Comparison of ENCODE assay signal across 14 cellular contexts in genomic region chr4:3483471-3483921, GRCh38. TPM values are rescaled to one million over a fixed set of nuclear protein-coding genes. Genes with fewer than 3 reads are reported as not detected.
DNase-seq lines count a peak whose midpoint lies in the region; ATAC-seq and TF ChIP-seq lines count a peak whose summit lies in the region.
"Had no signal": no experiment of that assay in that cellular context is flagged by ENCODE, and none has a peak within 500 bp of the region (broad histone marks: within the 10 kb centered on the region; RNA-seq: fewer than 3 reads in every experiment).

No MANE protein-coding gene starts in this region.

- H3K36me3 ChIP-seq in PC-9 (ENCODE audit: low read depth) (no peaks in the 10 kb centered on the region), gastrocnemius medialis (no peaks in the 10 kb centered on the region)

- H3K9me2 ChIP-seq in PC-9 (ENCODE audit: insufficient read depth): no peaks in the 10 kb centered on the region

- POLR2A ChIA-PET in PC-9 (lab: Charles Lee; ENCODE audit: unreplicated experiment): no interaction called here

- peak overlapping the region; percentile 88 for H3K4me2 ChIP-seq in PC-9

- H2AFZ ChIP-seq in PC-9: no peak overlapping the region

- TF ChIP-seq CTCF in Calu3 (IDR thresholded peaks at IDR 0.05; ENCODE audit: unreplicated experiment) (no peak), PC-9 (conservative IDR thresholded peaks at IDR 0.05) (no peak), gastrocnemius medialis (IDR thresholded peaks at IDR 0.05 in 4 of 5, conservative IDR thresholded peaks at IDR 0.05 in 1 of 5) (no peak)

- H3K4me1 ChIP-seq in PC-9 (replicated peaks; ENCODE audit: insufficient read depth) (peaks cover 20% of the 10 kb centered on the region), gastrocnemius medialis (peaks cover 53 to 73% of the 10 kb centered on the region in 2 donors)

- in situ Hi-C loops in gastrocnemius medialis (cut with MboI; ENCODE audit: low sequenced_read_pairs in 4 of 4): no loop called here

- H3K9me3 Mint-ChIP-seq in Calu3 (ENCODE audit: low read depth, unreplicated experiment): no peaks in the 10 kb centered on the region
- H3K9me3 Mint-ChIP-seq in activated T-cell treated with anti-CD3 and anti-CD28 coated beads, Interleukin-2, amount 50 U/mL, for 4 hours: no peaks in the 10 kb centered on the region
- H3K9me3 Mint-ChIP-seq: activated naive CD4-positive, alpha-beta T cell treated with anti-CD3 and anti-CD28 coated beads, Interleukin-2, amount 50 U/mL, for 24 hours; T-cell had no signal

- no peaks in the 10 kb centered on the region for H3K27me3 Mint-ChIP-seq in Calu3 (ENCODE audit: unreplicated experiment)
- H3K27me3 Mint-ChIP-seq in activated T-cell treated with anti-CD3 and anti-CD28 coated beads, Interleukin-2, amount 50 U/mL, for 4 hours (ENCODE audit: low read depth): peaks cover 32% of the 10 kb centered on the region

- peaks cover under 1% of the 10 kb centered on the region for H3K4me1 Mint-ChIP-seq in Calu3 (ENCODE audit: low read depth, unreplicated experiment)
- peaks cover 2% of the 10 kb centered on the region for H3K4me1 Mint-ChIP-seq in activated T-cell treated with anti-CD3 and anti-CD28 coated beads, Interleukin-2, amount 50 U/mL, for 4 hours (ENCODE audit: low read depth)
- H3K4me1 Mint-ChIP-seq: activated naive CD4-positive, alpha-beta T cell treated with anti-CD3 and anti-CD28 coated beads, Interleukin-2, amount 50 U/mL, for 24 hours had no signal

- peak overlapping the region; percentile 74 for H3K4me3 Mint-ChIP-seq in Calu3 (ENCODE audit: low read depth, unreplicated experiment)
- H3K4me3 Mint-ChIP-seq in activated T-cell treated with anti-CD3 and anti-CD28 coated beads, Interleukin-2, amount 50 U/mL, for 4 hours: no peak overlapping the region
- H3K4me3 Mint-ChIP-seq: activated naive CD4-positive, alpha-beta T cell treated with anti-CD3 and anti-CD28 coated beads, Interleukin-2, amount 50 U/mL, for 24 hours; T-cell had no signal

- H3K9me3 ChIP-seq in PC-9 (ENCODE audit: insufficient read depth, low read depth): no peaks in the 10 kb centered on the region
- H3K9me3 ChIP-seq in gastrocnemius medialis: no peaks in the 10 kb centered on the region

- peaks cover 14% of the 10 kb centered on the region; the same call in 1 of the 2 replicates for H3F3A ChIP-seq in PC-9 (ENCODE audit: insufficient read depth, low read depth)

- BruUV-seq in Calu3 (replicated peaks; lab: Mats Ljungman, UMichigan): no TSS peak
- BruUV-seq in PC-9 (replicated peaks; lab: Mats Ljungman, UMichigan): no TSS peak

- H3K36me3 Mint-ChIP-seq in Calu3 (ENCODE audit: insufficient read depth, unreplicated experiment): peaks cover 25% of the 10 kb centered on the region
- no peaks in the 10 kb centered on the region for H3K36me3 Mint-ChIP-seq in activated T-cell treated with anti-CD3 and anti-CD28 coated beads, Interleukin-2, amount 50 U/mL, for 4 hours (ENCODE audit: insufficient read depth)
- H3K36me3 Mint-ChIP-seq: activated naive CD4-positive, alpha-beta T cell treated with anti-CD3 and anti-CD28 coated beads, Interleukin-2, amount 50 U/mL, for 24 hours; T-cell had no signal

- DNase-seq in Calu3 (no peak), PC-9 (no peak), Right ventricle myocardium superior (peak; percentile 87), gastrocnemius medialis (peak; percentile 95 to 99), cortex of kidney (lab: John Stamatoyannopoulos, UW) (no peak)
- no peak for DNase-seq in activated T-cell treated with anti-CD3 and anti-CD28 coated beads, Interleukin-2, amount 50 U/mL, for 4 hours
- DNase-seq: activated CD4-positive, alpha-beta T cell treated with anti-CD3 and anti-CD28 coated beads, Interleukin-2, amount 50 U/mL, for 48 hours; NCI-H1105; small intestine; T-cell had no signal

- H3K4me3 ChIP-seq in PC-9: no peak overlapping the region; the same call in 1 of the 2 replicates
- peak overlapping the region in 2 of 4 donors; percentile 11 to 16 for H3K4me3 ChIP-seq in gastrocnemius medialis
- H3K4me3 ChIP-seq: dorsolateral prefrontal cortex had no signal

- H4K20me1 ChIP-seq in PC-9 (ENCODE audit: insufficient read depth): no peaks in the 10 kb centered on the region

- CTCF ChIA-PET in Calu3 (lab: Charles Lee) (no interaction called here), PC-9 (lab: Charles Lee) (interaction anchor here (0.6 kb wide), 1 partner anchor 374 kb away, joined by 3 read pairs; no protein-coding TSS in a partner anchor)

- H3K27ac ChIP-seq in PC-9: peak overlapping the region; percentile 82
- H3K27ac ChIP-seq in gastrocnemius medialis: peak overlapping the region; percentile 99 to 100 (median 99)
- H3K27ac ChIP-seq: dorsolateral prefrontal cortex had no signal

- H3K27me3 ChIP-seq in PC-9 (ENCODE audit: insufficient read depth, low read depth) (no peaks in the 10 kb centered on the region), gastrocnemius medialis (no peaks in the 10 kb centered on the region)

- no peaks in the 10 kb centered on the region for H3K79me2 ChIP-seq in PC-9 (ENCODE audit: low read depth)

- ATAC-seq in Right ventricle myocardium superior (ENCODE audit: poor library complexity): peak; percentile 76
- peak; percentile 49 to 61 for ATAC-seq in gastrocnemius medialis
- ATAC-seq in HG03097 (IDR thresholded peaks at IDR 0.05; ENCODE audit: low FRiP score, unreplicated experiment): no peak
- no peak for ATAC-seq in GM21390 (IDR thresholded peaks at IDR 0.05; ENCODE audit: unreplicated experiment)
- ATAC-seq in activated T-cell treated with anti-CD3 and anti-CD28 coated beads, Interleukin-2, amount 50 U/mL, for 4 hours: no peak
- ATAC-seq: T-cell had no signal

- intact Hi-C loops in Calu3 (cut with micrococcal nuclease; ENCODE audit: unreplicated experiment): no loop called here
- intact Hi-C loops in PC-9 (cut with micrococcal nuclease; ENCODE audit: unreplicated experiment): loop anchor here (5.0 to 10.0 kb wide), 2 partner anchors 189 to 291 kb away; partner anchors contain the start of gene RGS12
- intact Hi-C loops in Right ventricle myocardium superior (cut with DNase I): no loop called here
- intact Hi-C loops in gastrocnemius medialis (cut with DNase I; ENCODE audit: low total_unique reads): loop anchor here (5.0 kb wide), 2 partner anchors 191 to 281 kb away; partner anchors contain the start of gene RGS12

- peak; percentile 32 to 58 for TF ChIP-seq POLR2A in gastrocnemius medialis (IDR thresholded peaks at IDR 0.05)

- no peak overlapping the region for H3K27ac Mint-ChIP-seq in Calu3 (ENCODE audit: unreplicated experiment)
- H3K27ac Mint-ChIP-seq: activated naive CD4-positive, alpha-beta T cell treated with anti-CD3 and anti-CD28 coated beads, Interleukin-2, amount 50 U/mL, for 24 hours; T-cell had no signal

RNA-seq across cellular contexts. Expression of gene DOK7, which starts 20.4 kb away (rescaled TPM):
- total RNA-seq in Calu3 (2022) (2.7 and 3.3 TPM in 2 replicates), PC-9 (2021) (7.1 and 7.6 TPM in 2 replicates), Right ventricle myocardium superior (33.7 TPM), gastrocnemius medialis (10 to 100 TPM in 3 of 4 donors, 1 to 10 TPM in 1; 8.1 to 42.0 (median 13.2) TPM)
- total RNA-seq in activated T-cell treated with anti-CD3 and anti-CD28 coated beads, Interleukin-2, amount 50 U/mL, for 4 hours: not detected

RNA-seq across cellular contexts. Expression of gene HGFAC, which starts 41.7 kb away (rescaled TPM):
- total RNA-seq in Calu3 (2022): not detected in 2 replicates
- total RNA-seq in PC-9 (2021): 1.3 and 1.5 TPM in 2 replicates
- 1.9 TPM for total RNA-seq in Right ventricle myocardium superior
- under 1 TPM; 0.20 to 0.68 (median 0.59) TPM for total RNA-seq in gastrocnemius medialis
- total RNA-seq in activated T-cell treated with anti-CD3 and anti-CD28 coated beads, Interleukin-2, amount 50 U/mL, for 4 hours: under 1 TPM in 1 of 3 donors, not detected in 2; 0.11 TPM

RNA-seq across cellular contexts. Expression of gene LRPAP1, which starts 48.7 kb away (rescaled TPM):
- total RNA-seq in Calu3 (2022): 88.5 and 97.3 TPM in 2 replicates
- total RNA-seq in PC-9 (2021): 126 and 149 TPM in 2 replicates
- total RNA-seq in Right ventricle myocardium superior: 280 TPM
- total RNA-seq in gastrocnemius medialis: 100 to 1,000 TPM in 2 of 4 donors, 10 to 100 TPM in 2; 65.0 to 131 (median 100) TPM
- 100 to 1,000 TPM; 111 to 145 (median 118) TPM for total RNA-seq in activated T-cell treated with anti-CD3 and anti-CD28 coated beads, Interleukin-2, amount 50 U/mL, for 4 hours

Comparison
In these comparisons a context has a peak if more than half of its experiments do, and no peak if none do; other contexts are left out.
1. DNase-seq: peak in Right ventricle myocardium superior (single experiment) and gastrocnemius medialis (2 of 2); none in Calu3 (single experiment), PC-9 (0 of 2), activated T-cell treated with anti-CD3 and anti-CD28 coated beads, Interleukin-2, amount 50 U/mL, for 4 hours (single experiment) and cortex of kidney (single experiment).
2. ATAC-seq: peak in Right ventricle myocardium superior (single experiment) and gastrocnemius medialis (2 of 2); none in HG03097 (single experiment), GM21390 (single experiment) and activated T-cell treated with anti-CD3 and anti-CD28 coated beads, Interleukin-2, amount 50 U/mL, for 4 hours (0 of 2).
3. intact Hi-C loops: an anchor here in PC-9 (5.0 to 10.0 kb wide) and gastrocnemius medialis (5.0 kb wide); none called in Calu3 and Right ventricle myocardium superior.